In genomic region chr1:109901508-109902145, GRCh38 we compare ENCODE assay signal across 1 cellular context.
TF ChIP-seq lines count a peak whose summit lies in the region.

No MANE protein-coding gene starts in this region.

TF ChIP-seq in K562, 482 proteins besides CTCF, POLR2A, EP300 and RAD21 (continued from another document and continues in another):
- TF ChIP-seq CHD7 (IDR thresholded peaks at IDR 0.05; ENCODE audit: low read depth, low read length) (no peak), ETV6 (IDR thresholded peaks at IDR 0.05; ENCODE audit: borderline replicate concordance in 1 of 2, low read depth in 2 of 2, low read length in 1 of 2) (no peak), ETV6 (CRISPR knock-in tag; IDR thresholded peaks at IDR 0.05; ENCODE audit: borderline replicate concordance) (no peak), MCM2 (IDR thresholded peaks at IDR 0.05; ENCODE audit: low read depth) (no peak), ZNF696 (CRISPR knock-in tag; conservative IDR thresholded peaks at IDR 0.05) (no peak), ATF6 (CRISPR knock-in tag; IDR thresholded peaks at IDR 0.05) (no peak), SUPT5H (IDR thresholded peaks at IDR 0.05) (no peak), HNRNPH1 (optimal IDR thresholded peaks at IDR 0.05; ENCODE audit: low read depth, low read length) (no peak), ARID1B (IDR thresholded peaks at IDR 0.05) (peak; percentile 54), FOXO4 (CRISPR knock-in tag; IDR thresholded peaks at IDR 0.05) (no peak), CSDE1 (IDR thresholded peaks at IDR 0.05) (no peak), ZZZ3 (IDR thresholded peaks at IDR 0.05) (no peak), MCM5 (IDR thresholded peaks at IDR 0.05; ENCODE audit: low read depth) (no peak), ELF4 (CRISPR knock-in tag; IDR thresholded peaks at IDR 0.05) (no peak), FOS (IDR thresholded peaks at IDR 0.05; ENCODE audit: extremely low read depth, insufficient read length) (peak; percentile 10), TCFL5 (CRISPR knock-in tag; conservative IDR thresholded peaks at IDR 0.05) (no peak), ZNF274 (IDR thresholded peaks at IDR 0.05; ENCODE audit: borderline replicate concordance, low read depth, low read length) (no peak), DACH1 (IDR thresholded peaks at IDR 0.05; ENCODE audit: partially characterized antibody) (no peak), MTF1 (CRISPR knock-in tag; IDR thresholded peaks at IDR 0.05; ENCODE audit: borderline replicate concordance) (no peak), ZBTB40 (IDR thresholded peaks at IDR 0.05) (peak; percentile 90), ZBTB40 (CRISPR knock-in tag; IDR thresholded peaks at IDR 0.05) (0 out of 2 replicates have a peak, but pooled peaks have one; percentile 12), KLF1 (tag; IDR thresholded peaks at IDR 0.05) (no peak), TRIM25 (IDR thresholded peaks at IDR 0.05; ENCODE audit: borderline replicate concordance) (no peak), DPF2 (IDR thresholded peaks at IDR 0.05) (peak; percentile 63), ZNF655 (CRISPR knock-in tag; IDR thresholded peaks at IDR 0.05) (no peak), ZNF224 (CRISPR knock-in tag; IDR thresholded peaks at IDR 0.05) (no peak), GATAD2A (IDR thresholded peaks at IDR 0.05) (no peak), KLF10 (CRISPR knock-in tag; IDR thresholded peaks at IDR 0.05) (no peak)
